ENCODE assay signal across 16 cellular contexts in genomic region chr1:65527672-65528071, GRCh38.
DNase-seq lines count a peak whose midpoint lies in the region; ATAC-seq, FAIRE-seq and TF ChIP-seq lines count a peak whose summit lies in the region.
"Had no signal": no experiment of that assay in that cellular context is flagged by ENCODE, and none has a peak within 500 bp of the region (broad histone marks: within the 10 kb centered on the region; RNA-seq: fewer than 3 reads in every experiment).

No MANE protein-coding gene starts in this region.

- peak overlapping the region; percentile 79 for H3K4me2 ChIP-seq in endothelial cell of umbilical vein (ENCODE audit: insufficient read depth, low read length)
- H3K4me2 ChIP-seq in neural progenitor cell = no peak overlapping the region

- no peaks in the 10 kb centered on the region for H3K27me3 ChIP-seq in endothelial cell of umbilical vein (ENCODE audit: control insufficient read depth in 2 of 2, insufficient read depth in 2 of 2, low read length in 2 of 2)
- peaks cover 38% of the 10 kb centered on the region for H3K27me3 ChIP-seq in neural progenitor cell

- no peaks in the 10 kb centered on the region for H3K79me2 ChIP-seq in endothelial cell of umbilical vein (ENCODE audit: control insufficient read depth, insufficient read depth, low read length)
- H3K79me2 ChIP-seq in neural progenitor cell (ENCODE audit: low read depth) = no peaks in the 10 kb centered on the region

- peaks cover 3% of the 10 kb centered on the region for H3K4me1 Mint-ChIP-seq in neural progenitor cell

- H3K9me3 ChIP-seq in endothelial cell of umbilical vein (replicated peaks; ENCODE audit: control insufficient read depth, insufficient read depth, low read length) (no peaks in the 10 kb centered on the region), neural progenitor cell (ENCODE audit: low read depth) (no peaks in the 10 kb centered on the region)
- H3K9me3 ChIP-seq: BE2C had no signal

- peak overlapping the region in 2 of 3 experiments; percentile 21 to 55 for H3K4me3 ChIP-seq in endothelial cell of umbilical vein (replicated peaks in 1 of 3; ENCODE audit: insufficient read depth in 1 of 3, low read depth in 1 of 3, low read length in 3 of 3)
- no peak overlapping the region for H3K4me3 ChIP-seq in neural progenitor cell

- POLR2A ChIA-PET in HEK293T (lab: Yijun Ruan, JAX) (no interaction called here), endothelial cell of umbilical vein (lab: Charles Lee) (no interaction called here)

- TF ChIP-seq CTCF in endothelial cell of umbilical vein (IDR thresholded peaks at IDR 0.05; ENCODE audit: extremely low read depth in 1 of 2, insufficient read depth in 1 of 2, low read depth in 1 of 2, low read length in 2 of 2) = no peak
- TF ChIP-seq CTCF in neural progenitor cell (IDR thresholded peaks at IDR 0.05) = no peak

- no peak for ATAC-seq in HG02642 (IDR thresholded peaks at IDR 0.05; ENCODE audit: poor library complexity, unreplicated experiment)

- H4K20me1 ChIP-seq in endothelial cell of umbilical vein (replicated peaks; ENCODE audit: control insufficient read depth, extremely low read depth, insufficient read depth, low read length) = no peaks in the 10 kb centered on the region
- no peaks in the 10 kb centered on the region for H4K20me1 ChIP-seq in neural progenitor cell (ENCODE audit: low read depth)

- DNase-seq in AG08395 (ENCODE audit: low spot score) (peak; percentile 42), HEK293T (ENCODE audit: extremely low spot score) (peak; percentile 22), endothelial cell of umbilical vein (ENCODE audit: low read depth, low spot score) (no peak), neural progenitor cell (ENCODE audit: low spot score) (peak; percentile 19), SIG-M5 treated with dmso at 0.1 percent for 504 hours (lab: John Stamatoyannopoulos, UW; ENCODE audit: unreplicated experiment) (no peak), NCI-H1436 treated with DMSO at 0.1 percent for 48 hours (lab: John Stamatoyannopoulos, UW) (no peak)
- no peak for DNase-seq in activated CD4-positive, alpha-beta T cell treated with anti-CD3 and anti-CD28 coated beads, Interleukin-2, amount 50 U/mL, for 4 hours
- DNase-seq: activated CD4-positive, alpha-beta memory T cell treated with anti-CD3 and anti-CD28 coated beads for 36 hours; activated naive CD4-positive, alpha-beta T cell treated with anti-CD3 and anti-CD28 coated beads for 36 hours; BE2C; foreskin melanocyte; Karpas-422; NCI-H2107; nucleus accumbens; T-helper 1 cell had no signal

- CTCF ChIA-PET in HEK293T (lab: Yijun Ruan, JAX) = interaction anchor here (0.7 to 1.0 kb wide), 2 partner anchors 12 to 16 kb away, joined by 3 read pairs; no protein-coding TSS in a partner anchor
- CTCF ChIA-PET in endothelial cell of umbilical vein (lab: Charles Lee) = interaction anchor here (0.8 to 1.0 kb wide), 3 partner anchors 9 to 27 kb away, joined by 3 to 5 read pairs (median 3); no protein-coding TSS in a partner anchor

- H2AFZ ChIP-seq in endothelial cell of umbilical vein (ENCODE audit: low read depth, low read length) = peak overlapping the region; percentile 10
- H2AFZ ChIP-seq in neural progenitor cell (replicated peaks) = no peak overlapping the region

- H3K27ac ChIP-seq in endothelial cell of umbilical vein (ENCODE audit: insufficient read depth, low read depth, low read length) (peak overlapping the region; percentile 48), neural progenitor cell (no peak overlapping the region)

- H3K27ac Mint-ChIP-seq in neural progenitor cell = no peak overlapping the region
- H3K27ac Mint-ChIP-seq: activated CD4-positive, alpha-beta memory T cell treated with anti-CD3 and anti-CD28 coated beads for 36 hours; activated naive CD4-positive, alpha-beta T cell treated with anti-CD3 and anti-CD28 coated beads for 36 hours had no signal

- H3K27me3 Mint-ChIP-seq in neural progenitor cell (ENCODE audit: insufficient read depth, low read depth) = peaks cover 21% of the 10 kb centered on the region

- H3K36me3 Mint-ChIP-seq in neural progenitor cell = no peaks in the 10 kb centered on the region
- H3K36me3 Mint-ChIP-seq: activated CD4-positive, alpha-beta memory T cell treated with anti-CD3 and anti-CD28 coated beads for 36 hours had no signal

- H3K9me3 Mint-ChIP-seq in neural progenitor cell = peaks cover 2% of the 10 kb centered on the region
- H3K9me3 Mint-ChIP-seq: activated naive CD4-positive, alpha-beta T cell treated with anti-CD3 and anti-CD28 coated beads for 36 hours had no signal

- H3K9ac ChIP-seq in endothelial cell of umbilical vein (replicated peaks; ENCODE audit: extremely low read depth, insufficient read depth, low read length) (peak overlapping the region; percentile 38), neural progenitor cell (no peak overlapping the region)

- no peak for FAIRE-seq in endothelial cell of umbilical vein (lab: Jason Lieb, UNC)

- dilution Hi-C loops in endothelial cell of umbilical vein (cut with MboI; ENCODE audit: extremely low pct_ligation_motif_present, low sequenced_read_pairs) = no loop called here

- no peak for TF ChIP-seq POLR2A in endothelial cell of umbilical vein (IDR thresholded peaks at IDR 0.05; ENCODE audit: low read depth, low read length)

- H3K9me1 ChIP-seq in endothelial cell of umbilical vein (replicated peaks; ENCODE audit: control insufficient read depth, extremely low read depth, insufficient read depth, low read length) = no peaks in the 10 kb centered on the region

- H3F3A ChIP-seq in neural progenitor cell (ENCODE audit: low read depth) = peaks cover 7% of the 10 kb centered on the region

- H3K36me3 ChIP-seq in endothelial cell of umbilical vein (ENCODE audit: control insufficient read depth in 2 of 2, extremely low read depth in 1 of 2, insufficient read depth in 2 of 2, low read length in 2 of 2) (no peaks in the 10 kb centered on the region), neural progenitor cell (peaks cover 5% of the 10 kb centered on the region)
- H3K36me3 ChIP-seq: BE2C had no signal

- TSS peak; percentile 23 for BruUV-seq in endothelial cell of umbilical vein (replicated peaks; lab: Mats Ljungman, UMichigan)

- no peak overlapping the region for H3K4me3 Mint-ChIP-seq in neural progenitor cell
- H3K4me3 Mint-ChIP-seq: activated CD4-positive, alpha-beta memory T cell treated with anti-CD3 and anti-CD28 coated beads for 36 hours; activated naive CD4-positive, alpha-beta T cell treated with anti-CD3 and anti-CD28 coated beads for 36 hours had no signal

- peaks cover 27% of the 10 kb centered on the region for H3K4me1 ChIP-seq in endothelial cell of umbilical vein (ENCODE audit: control insufficient read depth, extremely low read depth, insufficient read depth, low read length)
- peaks cover 8% of the 10 kb centered on the region for H3K4me1 ChIP-seq in neural progenitor cell
- H3K4me1 ChIP-seq: BE2C had no signal

- intact Hi-C loops in endothelial cell of umbilical vein (cut with micrococcal nuclease) = loop anchor here (1.0 to 5.0 kb wide), 6 partner anchors 14 to 465 kb away; partner anchors contain the start of genes LEPR and LEPROT

TF ChIP-seq in HEK293T, 16 proteins besides CTCF, POLR2A, EP300 and RAD21 (continues in another document):
- no peak for TF ChIP-seq FOXM1 (IDR thresholded peaks at IDR 0.05; ENCODE audit: borderline replicate concordance)
- TF ChIP-seq LEF1 (IDR thresholded peaks at IDR 0.05; ENCODE audit: borderline replicate concordance) = no peak
- TF ChIP-seq SP1 (IDR thresholded peaks at IDR 0.05) = no peak
- TF ChIP-seq FOXK2 (IDR thresholded peaks at IDR 0.05) = no peak
- TF ChIP-seq BHLHE40 (IDR thresholded peaks at IDR 0.05; ENCODE audit: borderline replicate concordance) = no peak
- TF ChIP-seq CTBP1 (IDR thresholded peaks at IDR 0.05; ENCODE audit: borderline replicate concordance) = no peak
- no peak for TF ChIP-seq FOXA1 (IDR thresholded peaks at IDR 0.05)
- no peak for TF ChIP-seq ARNT (IDR thresholded peaks at IDR 0.05)
- TF ChIP-seq ZNF384 (IDR thresholded peaks at IDR 0.05) = no peak
- no peak for TF ChIP-seq L3MBTL2 (conservative IDR thresholded peaks at IDR 0.05)
- no peak for TF ChIP-seq SUZ12 (IDR thresholded peaks at IDR 0.05)
- TF ChIP-seq PKNOX1 (IDR thresholded peaks at IDR 0.05) = no peak
- no peak for TF ChIP-seq HDGF (IDR thresholded peaks at IDR 0.05; ENCODE audit: borderline replicate concordance)

TF ChIP-seq in endothelial cell of umbilical vein, 7 proteins besides CTCF, POLR2A, EP300 and RAD21:
- TF ChIP-seq MAX (IDR thresholded peaks at IDR 0.05; ENCODE audit: insufficient read depth, insufficient read length) = no peak
- no peak for TF ChIP-seq MYC (IDR thresholded peaks at IDR 0.05; ENCODE audit: low read depth, low read length)
- TF ChIP-seq POLR2AphosphoS5 (IDR thresholded peaks at IDR 0.05; ENCODE audit: insufficient read depth, low read depth, low read length) = no peak
- TF ChIP-seq FOS (IDR thresholded peaks at IDR 0.05; ENCODE audit: borderline replicate concordance, insufficient read depth, low read length) = no peak
- TF ChIP-seq GATA2 (IDR thresholded peaks at IDR 0.05; ENCODE audit: insufficient read depth, insufficient read length, low read depth, low read length) = no peak
- TF ChIP-seq JUN (IDR thresholded peaks at IDR 0.05; ENCODE audit: borderline replicate concordance, insufficient read depth, insufficient read length, low read depth) = no peak
- TF ChIP-seq EZH2 (IDR thresholded peaks at IDR 0.05; ENCODE audit: borderline replicate concordance, low read depth, low read length, severe bottlenecking) = no peak
TF ChIP-seq in endothelial cell of umbilical vein: peak in this region for 0.

Comparison
In these comparisons a context has a peak if more than half of its experiments do, and no peak if none do; other contexts are left out.
1. DNase-seq: peak in AG08395 (single experiment), HEK293T (single experiment) and neural progenitor cell (single experiment); none in endothelial cell of umbilical vein (single experiment), SIG-M5 treated with dmso at 0.1 percent for 504 hours (single experiment), activated CD4-positive, alpha-beta T cell treated with anti-CD3 and anti-CD28 coated beads, Interleukin-2, amount 50 U/mL, for 4 hours (0 of 2) and NCI-H1436 treated with DMSO at 0.1 percent for 48 hours (single experiment).